In the genomic region with DNA sequence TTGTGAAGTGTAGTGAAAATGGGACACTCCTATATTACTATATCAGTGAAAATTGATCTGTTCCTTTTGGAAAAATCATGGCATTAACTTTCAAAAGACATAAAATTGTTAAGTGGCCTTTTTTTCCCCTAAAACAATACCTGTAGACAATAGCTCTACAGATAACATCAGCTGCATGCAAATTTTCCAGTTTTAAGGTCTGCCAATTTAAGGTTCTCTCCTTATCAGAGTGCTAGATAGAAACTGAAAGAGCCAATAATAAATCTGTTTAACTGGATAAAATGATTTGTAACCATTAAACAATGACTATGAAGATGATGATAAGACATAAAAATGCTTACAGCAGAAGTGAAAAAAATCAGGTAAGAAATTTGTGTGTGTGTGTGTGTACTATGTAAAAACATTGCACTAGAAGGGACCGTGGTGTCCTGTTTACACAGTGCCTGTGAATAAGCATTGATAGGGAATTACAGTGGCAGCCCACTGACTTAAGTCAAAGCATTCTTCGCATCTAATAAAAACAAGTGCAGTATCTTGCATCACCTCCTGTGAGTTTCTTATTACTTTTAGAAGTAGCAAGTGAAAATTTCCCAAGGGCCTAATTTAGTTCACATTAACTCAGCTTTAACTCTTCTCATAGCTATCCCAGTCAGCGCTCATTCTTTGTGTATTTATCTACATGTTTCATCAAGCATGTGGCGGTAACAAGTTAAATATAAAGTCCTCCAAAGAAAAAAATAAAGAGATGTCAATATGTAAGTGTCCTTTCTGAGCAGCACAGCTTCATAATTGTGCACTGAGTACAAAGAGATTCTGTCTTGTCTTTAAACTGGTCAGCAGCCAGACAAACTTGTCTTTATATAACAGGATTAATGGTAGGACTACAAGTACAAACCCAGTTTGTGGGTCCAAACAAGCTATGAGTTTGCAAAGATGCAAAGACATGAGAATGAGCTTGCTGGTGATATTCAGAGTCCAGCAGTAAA, we compare ENCODE assay signal across 14 cellular contexts.
DNase-seq lines count a peak whose midpoint lies in the region; ATAC-seq and TF ChIP-seq lines count a peak whose summit lies in the region.
"Had no signal": no experiment of that assay in that cellular context is flagged by ENCODE, and none has a peak within 500 bp of the region (broad histone marks: within the 10 kb centered on the region; RNA-seq: fewer than 3 reads in every experiment).

No MANE protein-coding gene starts in this region.

- no peak overlapping the region for H3K4me3 Mint-ChIP-seq in chondrocyte (ENCODE audit: unreplicated experiment)
- H3K4me3 Mint-ChIP-seq: activated naive CD8-positive, alpha-beta T cell; activated T-cell treated with anti-CD3 and anti-CD28 coated beads, Interleukin-2, amount 50 U/mL, for 24 hours; CD4-positive, alpha-beta T cell; memory B cell had no signal

- TF ChIP-seq CTCF in chondrocyte (IDR thresholded peaks at IDR 0.05), result no peak

- no peaks in the 10 kb centered on the region for H3K9me3 Mint-ChIP-seq in chondrocyte (ENCODE audit: low read depth)
- H3K9me3 Mint-ChIP-seq: activated T-cell treated with anti-CD3 and anti-CD28 coated beads, Interleukin-2, amount 50 U/mL, for 24 hours; CD4-positive, alpha-beta T cell had no signal

- peaks cover 22% of the 10 kb centered on the region for H3K4me1 Mint-ChIP-seq in chondrocyte (ENCODE audit: low read depth)
- H3K4me1 Mint-ChIP-seq: memory B cell had no signal

- peak overlapping the region; percentile 49 for H3K27ac Mint-ChIP-seq in chondrocyte (ENCODE audit: unreplicated experiment)
- H3K27ac Mint-ChIP-seq: activated naive CD8-positive, alpha-beta T cell; activated T-cell treated with anti-CD3 and anti-CD28 coated beads, Interleukin-2, amount 50 U/mL, for 24 hours; CD4-positive, alpha-beta T cell; memory B cell had no signal

- H3K27me3 Mint-ChIP-seq in chondrocyte (ENCODE audit: low read depth), result no peaks in the 10 kb centered on the region
- H3K27me3 Mint-ChIP-seq: activated naive CD8-positive, alpha-beta T cell had no signal

- ATAC-seq in GM21717 (IDR thresholded peaks at IDR 0.05; ENCODE audit: unreplicated experiment) (no peak), GM21528 (IDR thresholded peaks at IDR 0.05; ENCODE audit: low FRiP score, unreplicated experiment) (no peak)

- DNase-seq in NCI-H82 (lab: John Stamatoyannopoulos, UW), result peak; percentile 17
- no peak for DNase-seq in NCI-H82 treated with DMSO at 0.1 percent for 48 hours (lab: John Stamatoyannopoulos, UW; ENCODE audit: unreplicated experiment)
- no peak for DNase-seq in chondrocyte (ENCODE audit: low spot score)
- peak; percentile 36 for DNase-seq in medulla oblongata (ENCODE audit: extremely low spot score)
- no peak for DNase-seq in RPMI8226
- no peak for DNase-seq in HuH-7 (ENCODE audit: low spot score)
- DNase-seq: activated T-cell treated with anti-CD3 and anti-CD28 coated beads, Interleukin-2, amount 50 U/mL, for 24 hours; CD4-positive, alpha-beta T cell; NCI-H1436; NCI-H446 treated with DMSO at 0.1 percent for 48 hours had no signal

- no peaks in the 10 kb centered on the region for H3K36me3 Mint-ChIP-seq in chondrocyte (ENCODE audit: low read depth)
- H3K36me3 Mint-ChIP-seq: activated naive CD8-positive, alpha-beta T cell; memory B cell had no signal

Comparison
In these comparisons a context has a peak if more than half of its experiments do, and no peak if none do; other contexts are left out.
1. DNase-seq: peak in NCI-H82 (single experiment) and medulla oblongata (single experiment); none in NCI-H82 treated with DMSO at 0.1 percent for 48 hours (single experiment), chondrocyte (single experiment), RPMI8226 (single experiment) and HuH-7 (single experiment).